ENCODE assay signal across 8 cellular contexts in genomic region chr9:129102791-129103594, GRCh38. TPM values are rescaled to one million over a fixed set of nuclear protein-coding genes. Genes with fewer than 3 reads are reported as not detected.
A peak's percentile ranks its signal among the peaks of the same experiment; 100 is the strongest.
DNase-seq lines count a peak whose midpoint lies in the region; ATAC-seq and TF ChIP-seq lines count a peak whose summit lies in the region.

No MANE protein-coding gene starts in this region.

- H3K9me3 ChIP-seq in fibroblast of lung (ENCODE audit: control insufficient read depth, insufficient read depth, low read depth, low read length) (no peaks in the 10 kb centered on the region), osteoblast (ENCODE audit: low read depth, low read length) (no peaks in the 10 kb centered on the region)

- TF ChIP-seq CTCF in KMS-11 (conservative IDR thresholded peaks at IDR 0.05; ENCODE audit: low read depth, low read length) (peak; percentile 64), fibroblast of lung (conservative IDR thresholded peaks at IDR 0.05 in 1 of 2, IDR thresholded peaks at IDR 0.05 in 1 of 2; ENCODE audit: low read depth in 1 of 2, low read length in 2 of 2) (peak; percentile 41 to 65), osteoblast (IDR thresholded peaks at IDR 0.05; ENCODE audit: extremely low read depth, low read depth, low read length) (peak; percentile 63)

- H4K20me1 ChIP-seq in KMS-11 (ENCODE audit: insufficient read depth) (no peaks in the 10 kb centered on the region), fibroblast of lung (ENCODE audit: control insufficient read depth, extremely low read depth, insufficient read depth, low read length) (no peaks in the 10 kb centered on the region), osteoblast (ENCODE audit: insufficient read depth, low read length) (peaks cover 5% of the 10 kb centered on the region)

- no peak overlapping the region for H3K4me2 ChIP-seq in KMS-11
- H3K4me2 ChIP-seq in fibroblast of lung (ENCODE audit: extremely low read depth, insufficient read depth, low read length), result no peak overlapping the region
- H3K4me2 ChIP-seq in osteoblast (ENCODE audit: insufficient read depth, low read length), result no peak overlapping the region

- no peak overlapping the region for H3K4me3 ChIP-seq in KMS-11 (IDR thresholded peaks at IDR 0.05; ENCODE audit: insufficient read depth, low read depth, low read length)
- no peak overlapping the region for H3K4me3 ChIP-seq in fibroblast of lung (replicated peaks in 1 of 4; ENCODE audit: control extremely low read depth in 1 of 4, insufficient read depth in 1 of 4, low read depth in 3 of 4, low read length in 4 of 4)
- H3K4me3 ChIP-seq in osteoblast (ENCODE audit: insufficient read depth, low read length), result no peak overlapping the region

- H3K79me2 ChIP-seq in KMS-11 (ENCODE audit: insufficient read depth, low read depth) (no peaks in the 10 kb centered on the region), fibroblast of lung (ENCODE audit: control insufficient read depth, insufficient read depth, low read length) (no peaks in the 10 kb centered on the region), osteoblast (ENCODE audit: insufficient read depth, low read length) (no peaks in the 10 kb centered on the region)

- H3K36me3 ChIP-seq in KMS-11 (ENCODE audit: insufficient read depth) (no peaks in the 10 kb centered on the region), fibroblast of lung (ENCODE audit: control insufficient read depth, insufficient read depth, low read length) (peaks cover 12% of the 10 kb centered on the region), osteoblast (ENCODE audit: insufficient read depth, low read length) (peaks cover 13% of the 10 kb centered on the region)

- H3K27me3 ChIP-seq in KMS-11 (ENCODE audit: insufficient read depth, low read depth) (no peaks in the 10 kb centered on the region; the same call in 1 of the 2 replicates), fibroblast of lung (ENCODE audit: control insufficient read depth, insufficient read depth, low read length) (no peaks in the 10 kb centered on the region), osteoblast (ENCODE audit: insufficient read depth, low read length) (no peaks in the 10 kb centered on the region)

- H2AFZ ChIP-seq in KMS-11 (ENCODE audit: low read depth) (no peak overlapping the region), fibroblast of lung (ENCODE audit: low read length) (no peak overlapping the region), osteoblast (ENCODE audit: low read length) (no peak overlapping the region)

- no peaks in the 10 kb centered on the region for H3K4me1 ChIP-seq in KMS-11 (ENCODE audit: low read depth, poor library complexity, severe bottlenecking)
- no peaks in the 10 kb centered on the region for H3K4me1 ChIP-seq in fibroblast of lung (ENCODE audit: control insufficient read depth, extremely low read depth, insufficient read depth, low read length)
- no peaks in the 10 kb centered on the region for H3K4me1 ChIP-seq in osteoblast (ENCODE audit: insufficient read depth, low read length)

- no peak for ATAC-seq in HG03378 (IDR thresholded peaks at IDR 0.05; ENCODE audit: unreplicated experiment)

- DNase-seq in NCI-H1092 treated with DMSO at 0.1 percent for 48 hours (lab: John Stamatoyannopoulos, UW), result peak; percentile 35
- DNase-seq in NCI-H1092 (lab: John Stamatoyannopoulos, UW), result no peak
- DNase-seq in SKM-1 (lab: John Stamatoyannopoulos, UW; ENCODE audit: unreplicated experiment), result peak; percentile 37
- peak; percentile 40 for DNase-seq in fibroblast of lung (ENCODE audit: low read depth in 2 of 2)
- DNase-seq in osteoblast (ENCODE audit: insufficient read length, low spot score, missing footprints), result peak; percentile 97
- no peak for DNase-seq in putamen (ENCODE audit: low spot score)

- H3K27ac ChIP-seq in KMS-11 (no peak overlapping the region), fibroblast of lung (ENCODE audit: insufficient read depth, low read length) (no peak overlapping the region), osteoblast (ENCODE audit: low read depth, low read length) (no peak overlapping the region)

- H3K9ac ChIP-seq in KMS-11, result no peak overlapping the region
- no peak overlapping the region for H3K9ac ChIP-seq in fibroblast of lung (ENCODE audit: insufficient read depth, low read length)

RNA-seq across cellular contexts. Expression of gene CRAT, which starts 7.6 kb away (rescaled TPM):
- total RNA-seq in fibroblast of lung (33.6 and 45.1 TPM in 2 replicates), osteoblast (64.8 and 79.6 TPM in 2 replicates)
- 34.0 and 37.4 TPM in 2 replicates for polyA plus RNA-seq in fibroblast of lung
- 52.6 and 59.0 TPM in 2 replicates for polyA plus RNA-seq in fibroblast of lung (2012)
- 109 and 121 TPM in 2 replicates for polyA minus RNA-seq in fibroblast of lung (ENCODE audit: low replicate concordance)

RNA-seq across cellular contexts. Expression of gene PTPA, which starts 8.2 kb away (rescaled TPM):
- total RNA-seq in fibroblast of lung (159 and 203 TPM in 2 replicates), osteoblast (64.8 and 73.5 TPM in 2 replicates)
- 189 and 190 TPM in 2 replicates for polyA plus RNA-seq in fibroblast of lung
- 186 and 250 TPM in 2 replicates for polyA plus RNA-seq in fibroblast of lung (2012)
- 246 and 273 TPM in 2 replicates for polyA minus RNA-seq in fibroblast of lung (ENCODE audit: low replicate concordance)

RNA-seq across cellular contexts. Expression of gene DOLPP1, which starts 22.1 kb away (rescaled TPM):
- total RNA-seq in fibroblast of lung (4.9 and 7.4 TPM in 2 replicates), osteoblast (10.3 and 10.5 TPM in 2 replicates)
- 9.7 and 12.2 TPM in 2 replicates for polyA plus RNA-seq in fibroblast of lung
- polyA plus RNA-seq in fibroblast of lung (2012), result 10.4 and 13.3 TPM in 2 replicates
- polyA minus RNA-seq in fibroblast of lung (ENCODE audit: low replicate concordance), result 20.6 and 27.9 TPM in 2 replicates

Comparison
In these comparisons a context has a peak if more than half of its experiments do, and no peak if none do; other contexts are left out.
1. DNase-seq: peak in NCI-H1092 treated with DMSO at 0.1 percent for 48 hours (single experiment), SKM-1 (single experiment), fibroblast of lung (2 of 2) and osteoblast (single experiment); none in NCI-H1092 (single experiment) and putamen (single experiment).
2. Peak in every context shown above with its lines, with median percentiles within 50 percentile points of each other: CTCF ChIP-seq.